Comparison of ENCODE assay signal across 8 cellular contexts in genomic region chr9:89674667-89675402, GRCh38.
DNase-seq lines count a peak whose midpoint lies in the region; ATAC-seq and TF ChIP-seq lines count a peak whose summit lies in the region.
"Had no signal": no experiment of that assay in that cellular context is flagged by ENCODE, and none has a peak within 500 bp of the region (broad histone marks: within the 10 kb centered on the region; RNA-seq: fewer than 3 reads in every experiment).

No MANE protein-coding gene starts in this region.

- WGBS in testis, 2 donors = 51 to 59% methylated on average over 8 to 11 of the region's 11 CpGs
- 75 to 85% methylated on average over 8 to 10 of the region's 11 CpGs for WGBS in thyroid gland, 2 donors

- ATAC-seq in SK-N-SH treated with all-trans-retinoic acid at 6 μM for 48 hours = peak; percentile 69; the same call in 2 of the 3 replicates
- no peak for ATAC-seq in stimulated activated memory B cell treated with anti-CD40 and anti-IgM and Interleukin-4, amounts not matched to agents 10 μg/mL and 1 μg/mL and 100 μg/mL, for 72 hours

- no peak overlapping the region for H3K4me3 Mint-ChIP-seq in stimulated activated memory B cell treated with anti-CD40 and anti-IgM and Interleukin-4, amounts not matched to agents 10 μg/mL and 1 μg/mL and 100 μg/mL, for 72 hours

- TF ChIP-seq CTCF in testis (IDR thresholded peaks at IDR 0.05) (no peak), thyroid gland (IDR thresholded peaks at IDR 0.05) (no peak)

- H3K4me1 Mint-ChIP-seq in stimulated activated memory B cell treated with anti-CD40 and anti-IgM and Interleukin-4, amounts not matched to agents 10 μg/mL and 1 μg/mL and 100 μg/mL, for 72 hours = no peaks in the 10 kb centered on the region

- H3K36me3 Mint-ChIP-seq in stimulated activated memory B cell treated with anti-CD40 and anti-IgM and Interleukin-4, amounts not matched to agents 10 μg/mL and 1 μg/mL and 100 μg/mL, for 72 hours = no peaks in the 10 kb centered on the region

- H3K27ac ChIP-seq in testis = no peak overlapping the region
- H3K27ac ChIP-seq in thyroid gland = no peak overlapping the region
- H3K27ac ChIP-seq: PC-9 had no signal

- TF ChIP-seq POLR2A in testis (IDR thresholded peaks at IDR 0.05) (no peak), thyroid gland (IDR thresholded peaks at IDR 0.05) (no peak)

- intact Hi-C loops in testis (cut with DNase I; ENCODE audit: low total_unique reads) = no loop called here
- intact Hi-C loops in thyroid gland (cut with DNase I) = no loop called here

- H3K4me3 ChIP-seq in testis = no peak overlapping the region
- H3K4me3 ChIP-seq in thyroid gland (replicated peaks in 1 of 3) = no peak overlapping the region
- H3K4me3 ChIP-seq: PC-9 had no signal

- H3K27me3 ChIP-seq in testis = no peaks in the 10 kb centered on the region
- H3K27me3 ChIP-seq in thyroid gland = no peaks in the 10 kb centered on the region

- DNase-seq in NCI-H1694 treated with DMSO at 0.1 percent for 48 hours (lab: John Stamatoyannopoulos, UW) = peak; percentile 75
- DNase-seq in iPS-NIHi7 (ENCODE audit: extremely low spot score) = peak; percentile 73
- DNase-seq in testis = peak; percentile 71
- no peak for DNase-seq in thyroid gland
- no peak for DNase-seq in T-helper 9 cell
- DNase-seq: PC-9 had no signal

- H3K36me3 ChIP-seq in testis (ENCODE audit: low read depth, missing control alignments) = no peaks in the 10 kb centered on the region
- no peaks in the 10 kb centered on the region for H3K36me3 ChIP-seq in thyroid gland

- H3K27ac Mint-ChIP-seq in stimulated activated memory B cell treated with anti-CD40 and anti-IgM and Interleukin-4, amounts not matched to agents 10 μg/mL and 1 μg/mL and 100 μg/mL, for 72 hours = no peak overlapping the region

- H3K9me3 ChIP-seq in testis = no peaks in the 10 kb centered on the region
- H3K9me3 ChIP-seq in thyroid gland = no peaks in the 10 kb centered on the region

- H3K4me1 ChIP-seq in testis = peaks cover 14% of the 10 kb centered on the region
- H3K4me1 ChIP-seq in thyroid gland = peaks cover 33 to 40% of the 10 kb centered on the region in 2 donors

- peaks cover 6% of the 10 kb centered on the region for H3K9me3 Mint-ChIP-seq in stimulated activated memory B cell treated with anti-CD40 and anti-IgM and Interleukin-4, amounts not matched to agents 10 μg/mL and 1 μg/mL and 100 μg/mL, for 72 hours

- peaks cover 19% of the 10 kb centered on the region for H3K27me3 Mint-ChIP-seq in stimulated activated memory B cell treated with anti-CD40 and anti-IgM and Interleukin-4, amounts not matched to agents 10 μg/mL and 1 μg/mL and 100 μg/mL, for 72 hours

TF ChIP-seq in SK-N-SH treated with all-trans-retinoic acid at 6 μM for 48 hours, 23 proteins besides CTCF, POLR2A, EP300 and RAD21:
- TF ChIP-seq BACH2 (CRISPR knock-in tag; IDR thresholded peaks at IDR 0.05; ENCODE audit: borderline replicate concordance) = no peak
- TF ChIP-seq ZNF70 (CRISPR knock-in tag; IDR thresholded peaks at IDR 0.05) = no peak
- TF ChIP-seq OSR1 (CRISPR knock-in tag; IDR thresholded peaks at IDR 0.05) = no peak
- 0 out of 2 replicates have a peak, but pooled peaks have one; percentile 20 for TF ChIP-seq TSHZ2 (CRISPR knock-in tag; IDR thresholded peaks at IDR 0.05)
- TF ChIP-seq ISL1 (CRISPR knock-in tag; IDR thresholded peaks at IDR 0.05) = no peak
- TF ChIP-seq ZNF565 (CRISPR knock-in tag; conservative IDR thresholded peaks at IDR 0.05; ENCODE audit: low read depth) = no peak

Comparison
In these comparisons a context has a peak if more than half of its experiments do, and no peak if none do; other contexts are left out.
1. DNase-seq: peak in NCI-H1694 treated with DMSO at 0.1 percent for 48 hours (single experiment), iPS-NIHi7 (single experiment) and testis (single experiment); none in thyroid gland (0 of 2) and T-helper 9 cell (single experiment).